In genomic region chr12:56684745-56685369, GRCh38 we compare ENCODE assay signal across 1 cellular context.
TF ChIP-seq lines count a peak whose summit lies in the region.

No MANE protein-coding gene starts in this region.

TF ChIP-seq in K562, 482 proteins besides CTCF, POLR2A, EP300 and RAD21:
- TF ChIP-seq ATF1 (CRISPR knock-in tag; IDR thresholded peaks at IDR 0.05) (no peak), ATF1 (tag; IDR thresholded peaks at IDR 0.05) (no peak), ZNF197 (CRISPR knock-in tag; IDR thresholded peaks at IDR 0.05; ENCODE audit: low read depth) (no peak), TAF1 (IDR thresholded peaks at IDR 0.05; ENCODE audit: control insufficient read depth, extremely low read depth, insufficient read depth, low read length, severe bottlenecking) (peak; percentile 15), SIN3A (IDR thresholded peaks at IDR 0.05; ENCODE audit: borderline replicate concordance in 2 of 2, control insufficient read depth in 1 of 2, low read depth in 2 of 2, low read length in 2 of 2) (peak in 1 of 2 experiments; percentile 31; a peak in 1 of 4 replicates), ZNF717 (CRISPR knock-in tag; IDR thresholded peaks at IDR 0.05) (no peak), GABPB2 (CRISPR knock-in tag; conservative IDR thresholded peaks at IDR 0.05) (no peak), MEIS2 (IDR thresholded peaks at IDR 0.05; ENCODE audit: partially characterized antibody) (peak; percentile 18), ZNF444 (CRISPR knock-in tag; IDR thresholded peaks at IDR 0.05) (no peak), JUN (IDR thresholded peaks at IDR 0.05; ENCODE audit: borderline replicate concordance, low read depth, low read length) (no peak), JUN (CRISPR knock-in tag; IDR thresholded peaks at IDR 0.05; ENCODE audit: borderline replicate concordance) (no peak)
